28 cellular contexts compared by ENCODE assay signal in the genomic region with DNA sequence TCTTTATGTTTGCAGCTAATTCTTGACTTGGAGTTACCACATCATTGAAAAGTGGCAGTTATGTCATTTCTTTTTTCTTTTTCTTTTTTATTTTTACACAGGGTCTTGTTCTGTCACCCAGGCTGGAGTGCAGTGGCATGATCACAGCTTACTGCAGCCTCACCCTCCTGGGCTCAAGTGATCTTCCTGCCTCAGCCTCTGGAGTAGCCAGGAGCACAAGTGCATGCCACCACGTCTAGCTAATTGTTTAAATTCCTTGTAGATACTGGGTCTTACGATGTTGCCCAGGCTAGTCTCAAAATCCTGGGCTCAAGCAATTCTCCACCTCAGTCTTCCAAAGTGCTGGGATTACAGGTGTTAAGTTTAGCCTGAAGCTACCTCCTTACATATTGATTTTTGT. TPM values are rescaled to one million over a fixed set of nuclear protein-coding genes. Genes with fewer than 3 reads are reported as not detected.
"Had no signal": no experiment of that assay in that cellular context is flagged by ENCODE, and none has a peak within 500 bp of the region (broad histone marks: within the 10 kb centered on the region; RNA-seq: fewer than 3 reads in every experiment).

No MANE protein-coding gene starts in this region.

- H3K36me3 Mint-ChIP-seq: memory B cell; naive thymus-derived CD4-positive, alpha-beta T cell; natural killer cell treated with Interleukin-12 subunit alpha and Interleukin-12 subunit beta and Interleukin-15 and Interleukin-18, amount 100 ng/mL, for 72 hours; stimulated activated naive B cell treated with anti-CD40 and anti-IgM and Interleukin-4, amounts not matched to agents 10 μg/mL and 1 μg/mL and 100 μg/mL, for 72 hours; type B pancreatic cell had no signal

- H3K27me3 ChIP-seq: pancreas, stomach, testis had no signal

- H3K4me3 ChIP-seq: heart left ventricle, mucosa of descending colon, pancreas, prostate gland, skin epidermis, stomach, testis, tibial artery had no signal

- DNase-seq: glutamatergic neuron; heart left ventricle; hypothalamus; islet precursor cell; left ventricle myocardium superior; midbrain; mucosa of descending colon; naive thymus-derived CD4-positive, alpha-beta T cell; pancreas; posterior cingulate gyrus; retina; right cardiac atrium; stimulated activated CD4-positive, alpha-beta T cell treated with anti-CD3 and anti-CD28 coated beads, Interleukin-12 subunit alpha, Interleukin-12 subunit beta, amount 100 ng/mL, for 4 hours; stimulated activated CD4-positive, alpha-beta T cell treated with anti-CD3 and anti-CD28 coated beads, Interleukin-15, amount 100 ng/mL, for 24 hours; stimulated activated CD4-positive, alpha-beta T cell treated with anti-CD3 and anti-CD28 coated beads, Interleukin-2, amount 100 ng/mL, for 24 hours; stimulated activated CD4-positive, alpha-beta T cell treated with anti-CD3 and anti-CD28 coated beads, Interleukin-4, amount 100 ng/mL, for 1 hour; stimulated activated naive B cell treated with anti-CD40 and anti-IgM and Interleukin-4, amounts not matched to agents 10 μg/mL and 1 μg/mL and 100 μg/mL, for 72 hours; stimulated activated naive CD8-positive, alpha-beta T cell treated with anti-CD3 and anti-CD28 coated beads, Interleukin-15, Interleukin-2, amounts not matched to agents 100 U/mL and 50 U/mL, for 24 hours; testis; tibial artery had no signal

- H3K9me3 Mint-ChIP-seq: natural killer cell treated with Interleukin-12 subunit alpha and Interleukin-12 subunit beta and Interleukin-15 and Interleukin-18, amount 100 ng/mL, for 72 hours; type B pancreatic cell had no signal

- H3K4me1 Mint-ChIP-seq: memory B cell; stimulated activated naive B cell treated with anti-CD40 and anti-IgM and Interleukin-4, amounts not matched to agents 10 μg/mL and 1 μg/mL and 100 μg/mL, for 72 hours had no signal

- H3K27ac Mint-ChIP-seq: memory B cell; naive thymus-derived CD4-positive, alpha-beta T cell; natural killer cell treated with Interleukin-12 subunit alpha and Interleukin-12 subunit beta and Interleukin-15 and Interleukin-18, amount 100 ng/mL, for 72 hours; stimulated activated naive B cell treated with anti-CD40 and anti-IgM and Interleukin-4, amounts not matched to agents 10 μg/mL and 1 μg/mL and 100 μg/mL, for 72 hours; type B pancreatic cell had no signal

- H3K9me3 ChIP-seq: pancreas, prostate gland, testis, tibial artery had no signal

- H3K27ac ChIP-seq: heart left ventricle, pancreas, prostate gland, skin epidermis, stomach, testis, tibial artery had no signal

- H3K36me3 ChIP-seq: heart left ventricle, pancreas, prostate gland, stomach, tibial artery had no signal

- H3K4me1 ChIP-seq: heart left ventricle, pancreas, prostate gland, stomach, testis, tibial artery had no signal

- H3K4me3 Mint-ChIP-seq: memory B cell; naive thymus-derived CD4-positive, alpha-beta T cell; natural killer cell treated with Interleukin-12 subunit alpha and Interleukin-12 subunit beta and Interleukin-15 and Interleukin-18, amount 100 ng/mL, for 72 hours; stimulated activated naive B cell treated with anti-CD40 and anti-IgM and Interleukin-4, amounts not matched to agents 10 μg/mL and 1 μg/mL and 100 μg/mL, for 72 hours; type B pancreatic cell had no signal

- ATAC-seq: heart left ventricle; left ventricle myocardium superior; mucosa of descending colon; naive thymus-derived CD4-positive, alpha-beta T cell; natural killer cell treated with Interleukin-12 subunit alpha and Interleukin-12 subunit beta and Interleukin-15 and Interleukin-18, amount 100 ng/mL, for 72 hours; pancreas; right cardiac atrium; sciatic nerve; stimulated activated naive B cell treated with anti-CD40 and anti-IgM and Interleukin-4, amounts not matched to agents 10 μg/mL and 1 μg/mL and 100 μg/mL, for 72 hours; stimulated activated naive CD8-positive, alpha-beta T cell treated with anti-CD3 and anti-CD28 coated beads, Interleukin-15, Interleukin-2, amounts not matched to agents 100 U/mL and 50 U/mL, for 24 hours had no signal

RNA-seq across cellular contexts. Expression of gene KANK4, which starts 52.1 kb away (rescaled TPM):
- total RNA-seq: lung microvascular endothelial cell; naive thymus-derived CD4-positive, alpha-beta T cell; natural killer cell treated with Interleukin-12 subunit alpha and Interleukin-12 subunit beta and Interleukin-15 and Interleukin-18, amount 100 ng/mL, for 72 hours had no signal
- polyA plus RNA-seq: naive thymus-derived CD4-positive, alpha-beta T cell had no signal
